In the genomic region with DNA sequence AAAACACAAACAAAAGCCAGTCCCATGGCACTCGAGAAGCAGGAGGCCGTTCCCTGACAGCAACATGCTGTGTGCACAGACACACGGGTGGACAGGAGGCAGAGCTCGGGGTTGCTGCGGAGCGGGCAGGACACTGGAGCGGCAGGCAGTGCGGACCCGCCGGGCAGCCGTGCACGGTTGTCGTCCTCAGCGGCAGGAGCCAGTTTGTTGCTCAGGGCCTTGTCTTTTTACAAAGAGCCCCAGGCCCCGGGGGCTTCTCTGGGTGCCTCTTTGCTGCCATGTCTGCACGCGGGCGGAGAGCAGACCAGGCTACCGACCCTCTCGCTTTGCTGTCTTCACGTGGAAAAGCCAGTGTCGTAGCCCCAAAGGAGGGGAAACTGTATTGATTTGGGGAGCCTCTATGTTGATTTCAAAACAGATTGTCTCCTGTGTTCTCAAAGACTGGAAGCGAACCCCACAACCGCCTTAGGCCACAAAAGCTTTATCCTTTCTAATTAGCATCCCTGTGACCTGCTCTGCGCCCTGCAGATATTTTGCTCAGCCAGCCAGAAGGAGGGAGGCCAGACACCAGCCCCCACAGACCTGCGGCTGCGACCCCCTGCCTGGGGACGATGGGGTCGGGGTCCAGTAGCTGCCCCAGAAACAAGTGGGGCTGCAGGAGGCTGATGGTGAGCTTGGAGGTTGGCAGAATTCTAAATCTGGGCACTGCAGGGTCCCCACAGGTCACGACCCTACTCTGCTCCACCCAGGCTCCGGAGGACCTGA, we compare ENCODE assay signal across 20 cellular contexts. TPM values are rescaled to one million over a fixed set of nuclear protein-coding genes. Genes with fewer than 3 reads are reported as not detected.
A peak's percentile ranks its signal among the peaks of the same experiment; 100 is the strongest.
DNase-seq lines count a peak whose midpoint lies in the region; ATAC-seq, FAIRE-seq and TF ChIP-seq lines count a peak whose summit lies in the region.
"Had no signal": no experiment of that assay in that cellular context is flagged by ENCODE, and none has a peak within 500 bp of the region (broad histone marks: within the 10 kb centered on the region; RNA-seq: fewer than 3 reads in every experiment).

No MANE protein-coding gene starts in this region.

- no peak overlapping the region for H4K91ac ChIP-seq in IMR-90 (ENCODE audit: insufficient read depth, low read depth, low read length)

- no peaks in the 10 kb centered on the region for H3K79me1 ChIP-seq in IMR-90 (ENCODE audit: low read depth in 1 of 2, low read length in 2 of 2)

- TF ChIP-seq CTCF in IMR-90 (conservative IDR thresholded peaks at IDR 0.05; ENCODE audit: low read depth, low read length) (no peak), osteocyte (IDR thresholded peaks at IDR 0.05) (no peak), MCF 10A (IDR thresholded peaks at IDR 0.05; ENCODE audit: unreplicated experiment) (no peak), D721Med (IDR thresholded peaks at IDR 0.05; ENCODE audit: insufficient read depth, missing control alignments) (no peak)

- TF ChIP-seq RAD21 in IMR-90 (IDR thresholded peaks at IDR 0.05; ENCODE audit: low read length), result no peak

- H2AFZ ChIP-seq in IMR-90 (replicated peaks; ENCODE audit: low read length, poor library complexity), result peak overlapping the region; percentile 71

- H3K4me1 Mint-ChIP-seq in osteocyte (ENCODE audit: unreplicated experiment), result peaks cover 10% of the 10 kb centered on the region
- H3K4me1 Mint-ChIP-seq in MCF 10A (ENCODE audit: insufficient read depth, unreplicated experiment), result no peaks in the 10 kb centered on the region

- no peak overlapping the region for H2AK9ac ChIP-seq in IMR-90 (replicated peaks; ENCODE audit: low read depth, low read length, poor library complexity)

- no peak overlapping the region for H3K14ac ChIP-seq in IMR-90 (replicated peaks; ENCODE audit: low read depth, low read length)

- H3K4ac ChIP-seq in IMR-90 (ENCODE audit: low read depth, low read length), result no peak overlapping the region

- H3K27ac Mint-ChIP-seq in osteocyte (ENCODE audit: unreplicated experiment), result no peak overlapping the region
- no peak overlapping the region for H3K27ac Mint-ChIP-seq in MCF 10A (ENCODE audit: low read depth, unreplicated experiment)
- H3K27ac Mint-ChIP-seq: B cell; immature natural killer cell; natural killer cell; stimulated activated naive CD8-positive, alpha-beta T cell treated with anti-CD3 and anti-CD28 coated beads, Interleukin-15, amount 100 ng/mL, for 72 hours had no signal

- DNase-seq in G401 (ENCODE audit: low spot score), result peak; percentile 1
- no peak for DNase-seq in IMR-90
- DNase-seq in islet precursor cell, result peak; percentile 53
- DNase-seq in osteocyte (ENCODE audit: extremely low spot score, unreplicated experiment), result peak; percentile 78
- DNase-seq in GM19238 (ENCODE audit: insufficient read length, low spot score), result no peak
- DNase-seq in MCF 10A (ENCODE audit: unreplicated experiment), result no peak
- DNase-seq in D721Med (ENCODE audit: insufficient read length, low spot score), result no peak
- no peak for DNase-seq in ACHN
- DNase-seq: activated naive CD4-positive, alpha-beta T cell treated with anti-CD3 and anti-CD28 coated beads, Interleukin-2, amount 50 U/mL, for 16 hours; GF-D8; immature natural killer cell; NCI-H2107; NCI-H526 treated with DMSO at 0.1 percent for 48 hours; Right ventricle myocardium superior; stimulated activated CD4-positive, alpha-beta T cell treated with anti-CD3 and anti-CD28 coated beads, Interleukin-4, amount 100 ng/mL, for 1 hour; stimulated activated naive CD8-positive, alpha-beta T cell treated with anti-CD3 and anti-CD28 coated beads, Interleukin-15, amount 100 ng/mL, for 72 hours had no signal

- in situ Hi-C loops in G401 (cut with HindIII; ENCODE audit: low sequenced_read_pairs) (no loop called here), IMR-90 (cut with MboI; ENCODE audit: low sequenced_read_pairs) (no loop called here), ACHN (cut with HindIII; ENCODE audit: low pct_ligation_motif_present, low pct_unique_long_range_greater_than_20kb, low sequenced_read_pairs) (no loop called here)

- H3K4me1 ChIP-seq in IMR-90 (ENCODE audit: control insufficient read depth, insufficient read depth, low read length), result peaks cover 10% of the 10 kb centered on the region; the same call in 1 of the 2 replicates

- TF ChIP-seq POLR2A in IMR-90 (IDR thresholded peaks at IDR 0.05; ENCODE audit: low read depth, low read length), result no peak

- no peak for FAIRE-seq in D721Med (lab: Jason Lieb, UNC)
- FAIRE-seq: endometrium, GM12891 had no signal

- no peak overlapping the region for H3K9ac ChIP-seq in IMR-90 (ENCODE audit: low read depth, low read length)

- H3K27me3 ChIP-seq in IMR-90 (ENCODE audit: control insufficient read depth, insufficient read depth, low read length), result peaks cover 25% of the 10 kb centered on the region

- H3K36me3 Mint-ChIP-seq in osteocyte (ENCODE audit: unreplicated experiment), result no peaks in the 10 kb centered on the region
- no peaks in the 10 kb centered on the region for H3K36me3 Mint-ChIP-seq in MCF 10A (ENCODE audit: insufficient read depth, unreplicated experiment)

- H4K8ac ChIP-seq in IMR-90 (ENCODE audit: low read depth in 2 of 2, low read length in 2 of 2), result no peak overlapping the region

- H3K9me3 Mint-ChIP-seq in osteocyte (ENCODE audit: unreplicated experiment) (no peaks in the 10 kb centered on the region), MCF 10A (ENCODE audit: unreplicated experiment) (no peaks in the 10 kb centered on the region)
- H3K9me3 Mint-ChIP-seq: stimulated activated naive CD8-positive, alpha-beta T cell treated with anti-CD3 and anti-CD28 coated beads, Interleukin-15, amount 100 ng/mL, for 72 hours had no signal

- H3K56ac ChIP-seq in IMR-90 (ENCODE audit: extremely low read depth, insufficient read depth, low read length), result no peak overlapping the region

- intact Hi-C loops in IMR-90 (cut with micrococcal nuclease) (no loop called here), MCF 10A (cut with micrococcal nuclease) (no loop called here)

- no peak overlapping the region for H3K4me2 ChIP-seq in IMR-90 (ENCODE audit: low read depth, low read length)

- H2BK15ac ChIP-seq in IMR-90 (ENCODE audit: low read depth, low read length), result no peak overlapping the region

- no peak overlapping the region; the same call in 1 of the 2 replicates for H3K27ac ChIP-seq in IMR-90 (ENCODE audit: insufficient read depth, low read length)

- H2AK5ac ChIP-seq in IMR-90 (ENCODE audit: low read depth, low read length), result no peak overlapping the region

- H2BK20ac ChIP-seq in IMR-90 (ENCODE audit: low read depth, low read length), result no peak overlapping the region

- dilution Hi-C loops in IMR-90 (cut with HindIII; ENCODE audit: low sequenced_read_pairs, unreplicated experiment), result no loop called here

- no peak overlapping the region for H4K5ac ChIP-seq in IMR-90 (ENCODE audit: low read depth, low read length)

- H2BK5ac ChIP-seq in IMR-90 (ENCODE audit: low read depth, low read length, poor library complexity, severe bottlenecking), result no peak overlapping the region

- no peaks in the 10 kb centered on the region for H4K20me1 ChIP-seq in IMR-90 (ENCODE audit: insufficient read depth, low read length)

- no peak for ATAC-seq in IMR-90 (ENCODE audit: low read depth)
- ATAC-seq: natural killer cell; stimulated activated naive CD8-positive, alpha-beta T cell treated with anti-CD3 and anti-CD28 coated beads, Interleukin-15, amount 100 ng/mL, for 72 hours had no signal

- H3K9me1 ChIP-seq in IMR-90 (ENCODE audit: insufficient read depth, low read length), result no peaks in the 10 kb centered on the region

- no peak overlapping the region for H3K4me3 ChIP-seq in IMR-90 (ENCODE audit: insufficient read depth, low read depth, low read length)

- no peak overlapping the region for H2BK120ac ChIP-seq in IMR-90 (ENCODE audit: low read depth, low read length)

- BruUV-seq in IMR-90 (replicated peaks; lab: Mats Ljungman, UMichigan) (no TSS peak), MCF 10A (replicated peaks; lab: Mats Ljungman, UMichigan) (no TSS peak)

- no peak overlapping the region for H3K23ac ChIP-seq in IMR-90 (ENCODE audit: low read depth, low read length)

- no peaks in the 10 kb centered on the region for H3K9me3 ChIP-seq in IMR-90 (ENCODE audit: control insufficient read depth, insufficient read depth, low read length)

- no peak overlapping the region for H3K18ac ChIP-seq in IMR-90 (ENCODE audit: low read depth, low read length)

- CTCF ChIA-PET in IMR-90 (lab: Yijun Ruan, JAX), result interaction anchor here (1.2 to 1.3 kb wide), 2 partner anchors 11 to 30 kb away, joined by 3 to 4 read pairs; no protein-coding TSS in a partner anchor
- CTCF ChIA-PET in MCF 10A (lab: Yijun Ruan, JAX), result interaction anchor here (0.6 to 1.2 kb wide), 4 partner anchors 10 to 493 kb away, joined by 3 to 6 read pairs (median 3); no protein-coding TSS in a partner anchor

- 94% methylated on average over 13 of the region's 31 CpGs; no CpG with 5 or more reads in 1 of the 2 experiments for WGBS in IMR-90 (ENCODE audit: extremely low coverage in 2 of 2, insufficient read length in 1 of 2), 2 experiments

- no peaks in the 10 kb centered on the region for H3K36me3 ChIP-seq in IMR-90 (ENCODE audit: control insufficient read depth, insufficient read depth, low read length)

- H3K27me3 Mint-ChIP-seq in osteocyte (ENCODE audit: unreplicated experiment), result peaks cover 49% of the 10 kb centered on the region
- H3K27me3 Mint-ChIP-seq in MCF 10A (ENCODE audit: insufficient read depth, unreplicated experiment), result peaks cover 49% of the 10 kb centered on the region

- POLR2A ChIA-PET in IMR-90 (lab: Charles Lee; ENCODE audit: unreplicated experiment), result no interaction called here
- POLR2A ChIA-PET in MCF 10A (lab: Yijun Ruan, JAX), result interaction anchor here (0.6 kb wide), 1 partner anchor 605 kb away, joined by 3 read pairs; no protein-coding TSS in a partner anchor

- H3K4me3 Mint-ChIP-seq in osteocyte (ENCODE audit: unreplicated experiment) (no peak overlapping the region), MCF 10A (ENCODE audit: unreplicated experiment) (no peak overlapping the region)
- H3K4me3 Mint-ChIP-seq: B cell; immature natural killer cell; natural killer cell; stimulated activated naive CD8-positive, alpha-beta T cell treated with anti-CD3 and anti-CD28 coated beads, Interleukin-15, amount 100 ng/mL, for 72 hours had no signal

TF ChIP-seq in IMR-90, 13 proteins besides CTCF, POLR2A, EP300 and RAD21 (continues in another document):
- TF ChIP-seq FOS (IDR thresholded peaks at IDR 0.05; ENCODE audit: low read depth, low read length), result no peak

RNA-seq across cellular contexts. Expression of a gene that starts 50.2 kb away (rescaled TPM):
- 15.8 and 26.2 TPM in 2 replicates for total RNA-seq in G401 (2014; rRNA removed; shearing (Covaris generic))
- total RNA-seq in IMR-90 (2012; rRNA removed) (15.1 and 17.2 TPM in 2 replicates), osteocyte (34.6 and 39.9 TPM in 2 replicates), MCF 10A (2022) (42.8 and 51.7 TPM in 2 replicates)
- polyA plus RNA-seq in IMR-90 (2012; rRNA removed), result 25.4 and 26.1 TPM in 2 replicates
- polyA plus RNA-seq in IMR-90 (2012; cell fraction: cytosol; rRNA removed), result 16.5 and 18.7 TPM in 2 replicates
- polyA plus RNA-seq in IMR-90 (2012; cell fraction: nucleus; rRNA removed; ENCODE audit: low replicate concordance), result 146 and 180 TPM in 2 replicates

RNA-seq across cellular contexts. Expression of a gene that starts 50.2 kb away (rescaled TPM):
- 0.37 and 1.6 TPM in 2 replicates for total RNA-seq in G401 (2014; rRNA removed; shearing (Covaris generic))
- total RNA-seq in IMR-90 (2012; rRNA removed), result 0.36 and 1.1 TPM in 2 replicates
- polyA plus RNA-seq in IMR-90 (2012; rRNA removed), result 0.32 and 0.44 TPM in 2 replicates
- polyA plus RNA-seq in IMR-90 (2012; cell fraction: cytosol; rRNA removed), result 0.05 TPM in 2 replicates
- polyA plus RNA-seq in IMR-90 (2012; cell fraction: nucleus; rRNA removed; ENCODE audit: low replicate concordance), result 0.22 and 1.4 TPM in 2 replicates
- total RNA-seq in osteocyte, result 1.4 and 3.0 TPM in 2 replicates
- total RNA-seq in MCF 10A (2022), result 0.79 and 1.3 TPM in 2 replicates

Comparison
In these comparisons a context has a peak if more than half of its experiments do, and no peak if none do; other contexts are left out.
1. DNase-seq: peak in G401 (single experiment), islet precursor cell (single experiment) and osteocyte (single experiment); none in IMR-90 (single experiment), GM19238 (single experiment), MCF 10A (single experiment), D721Med (single experiment) and ACHN (single experiment).